ENCODE assay signal across 13 cellular contexts in genomic region chr11:130634981-130635473, GRCh38.
DNase-seq lines count a peak whose midpoint lies in the region; ATAC-seq and TF ChIP-seq lines count a peak whose summit lies in the region.
"Had no signal": no experiment of that assay in that cellular context is flagged by ENCODE, and none has a peak within 500 bp of the region (broad histone marks: within the 10 kb centered on the region; RNA-seq: fewer than 3 reads in every experiment).

No MANE protein-coding gene starts in this region.

- peak overlapping the region; percentile 83 for H3K27ac ChIP-seq in RWPE2 (ENCODE audit: poor library complexity, severe bottlenecking)
- H3K27ac ChIP-seq in gastroesophageal sphincter, result peak overlapping the region in 2 of 4 donors; percentile 14 to 22
- no peak overlapping the region for H3K27ac ChIP-seq in OCI-LY7 (ENCODE audit: low read depth, low read length, poor library complexity, severe bottlenecking)

- no peaks in the 10 kb centered on the region for H3K36me3 Mint-ChIP-seq in natural killer cell treated with Interleukin-12 subunit alpha and Interleukin-12 subunit beta and Interleukin-15 and Interleukin-18, amount 100 ng/mL, for 72 hours
- H3K36me3 Mint-ChIP-seq in natural killer cell, result no peaks in the 10 kb centered on the region
- H3K36me3 Mint-ChIP-seq: activated naive CD8-positive, alpha-beta T cell treated with anti-CD3 and anti-CD28 coated beads for 36 hours; CD8-positive, alpha-beta T cell; memory B cell had no signal

- TF ChIP-seq CTCF in natural killer cell (IDR thresholded peaks at IDR 0.05) (no peak), RWPE2 (IDR thresholded peaks at IDR 0.05; ENCODE audit: poor library complexity, severe bottlenecking) (no peak), gastroesophageal sphincter (IDR thresholded peaks at IDR 0.05) (no peak), GM10248 (IDR thresholded peaks at IDR 0.05; ENCODE audit: control extremely low read depth, extremely low read depth, low read depth, missing control alignments) (no peak), OCI-LY7 (conservative IDR thresholded peaks at IDR 0.05; ENCODE audit: low read length) (no peak)

- peaks cover 9 to 16% of the 10 kb centered on the region in 2 donors for H3K27me3 Mint-ChIP-seq in natural killer cell treated with Interleukin-12 subunit alpha and Interleukin-12 subunit beta and Interleukin-15 and Interleukin-18, amount 100 ng/mL, for 72 hours
- H3K27me3 Mint-ChIP-seq in natural killer cell (ENCODE audit: low read depth in 2 of 2), result peaks cover 4 to 22% of the 10 kb centered on the region in 2 donors

- DNase-seq in natural killer cell treated with Interleukin-12 subunit alpha and Interleukin-12 subunit beta and Interleukin-15 and Interleukin-18, amount 100 ng/mL, for 72 hours (ENCODE audit: low spot score), result no peak
- DNase-seq in natural killer cell (no peak), RWPE2 (ENCODE audit: low spot score) (peak; percentile 85), GM10248 (ENCODE audit: extremely low spot score) (no peak), OCI-LY7 (ENCODE audit: low spot score) (no peak), AML-193 (lab: John Stamatoyannopoulos, UW) (no peak)
- DNase-seq in activated CD4-positive, CD25-positive, alpha-beta regulatory T cell (lab: John Stamatoyannopoulos, UW), result no peak
- DNase-seq: activated naive CD8-positive, alpha-beta T cell treated with anti-CD3 and anti-CD28 coated beads for 36 hours; CD8-positive, alpha-beta T cell; H7; OCI-M1 had no signal

- H3K4me1 ChIP-seq in RWPE2 (ENCODE audit: insufficient read depth, poor library complexity, severe bottlenecking), result peaks cover 53% of the 10 kb centered on the region
- H3K4me1 ChIP-seq in gastroesophageal sphincter, result peaks cover 7 to 59% (median 12%) of the 10 kb centered on the region in 3 donors
- no peaks in the 10 kb centered on the region for H3K4me1 ChIP-seq in OCI-LY7 (ENCODE audit: insufficient read depth, low read length, poor library complexity, severe bottlenecking)

- POLR2A ChIA-PET in GM10248 (lab: Yijun Ruan, JAX) (no interaction called here), OCI-LY7 (lab: Charles Lee) (no interaction called here)

- no peaks in the 10 kb centered on the region for H3K9me3 Mint-ChIP-seq in natural killer cell treated with Interleukin-12 subunit alpha and Interleukin-12 subunit beta and Interleukin-15 and Interleukin-18, amount 100 ng/mL, for 72 hours
- H3K9me3 Mint-ChIP-seq in natural killer cell, result no peaks in the 10 kb centered on the region
- H3K9me3 Mint-ChIP-seq: activated naive CD8-positive, alpha-beta T cell treated with anti-CD3 and anti-CD28 coated beads for 36 hours; CD8-positive, alpha-beta T cell; memory B cell had no signal

- H3K4me3 Mint-ChIP-seq in natural killer cell treated with Interleukin-12 subunit alpha and Interleukin-12 subunit beta and Interleukin-15 and Interleukin-18, amount 100 ng/mL, for 72 hours, result peak overlapping the region; percentile 32
- no peak overlapping the region for H3K4me3 Mint-ChIP-seq in natural killer cell
- H3K4me3 Mint-ChIP-seq: activated naive CD8-positive, alpha-beta T cell treated with anti-CD3 and anti-CD28 coated beads for 36 hours; CD8-positive, alpha-beta T cell; memory B cell had no signal

- H3K4me2 ChIP-seq in OCI-LY7 (ENCODE audit: low read length), result no peak overlapping the region

- H3K9me3 ChIP-seq in RWPE2 (ENCODE audit: severe bottlenecking), result no peaks in the 10 kb centered on the region
- no peaks in the 10 kb centered on the region for H3K9me3 ChIP-seq in gastroesophageal sphincter
- H3K9me3 ChIP-seq in OCI-LY7 (ENCODE audit: low read length), result no peaks in the 10 kb centered on the region

- H3K36me3 ChIP-seq in RWPE2 (ENCODE audit: low read depth), result no peaks in the 10 kb centered on the region
- no peaks in the 10 kb centered on the region for H3K36me3 ChIP-seq in gastroesophageal sphincter
- H3K36me3 ChIP-seq in OCI-LY7 (ENCODE audit: insufficient read depth, low read length), result no peaks in the 10 kb centered on the region

- no TSS peak for BruUV-seq in OCI-LY7 (replicated peaks; lab: Mats Ljungman, UMichigan)

- no peak for TF ChIP-seq EP300 in gastroesophageal sphincter (IDR thresholded peaks at IDR 0.05)

- peaks cover 6 to 17% of the 10 kb centered on the region in 2 donors for H3K4me1 Mint-ChIP-seq in natural killer cell treated with Interleukin-12 subunit alpha and Interleukin-12 subunit beta and Interleukin-15 and Interleukin-18, amount 100 ng/mL, for 72 hours (ENCODE audit: low read depth in 2 of 2)
- no peaks in the 10 kb centered on the region for H3K4me1 Mint-ChIP-seq in natural killer cell
- H3K4me1 Mint-ChIP-seq: activated naive CD8-positive, alpha-beta T cell treated with anti-CD3 and anti-CD28 coated beads for 36 hours; memory B cell had no signal

- ATAC-seq in natural killer cell treated with Interleukin-12 subunit alpha and Interleukin-12 subunit beta and Interleukin-15 and Interleukin-18, amount 100 ng/mL, for 72 hours, result no peak
- ATAC-seq in natural killer cell (no peak), RWPE2 (ENCODE audit: low read depth) (peak; percentile 76), gastroesophageal sphincter (peak; percentile 28)
- ATAC-seq: CD8-positive, alpha-beta T cell had no signal

- no peak overlapping the region for H3K27ac Mint-ChIP-seq in natural killer cell treated with Interleukin-12 subunit alpha and Interleukin-12 subunit beta and Interleukin-15 and Interleukin-18, amount 100 ng/mL, for 72 hours
- no peak overlapping the region for H3K27ac Mint-ChIP-seq in natural killer cell
- H3K27ac Mint-ChIP-seq: activated naive CD8-positive, alpha-beta T cell treated with anti-CD3 and anti-CD28 coated beads for 36 hours; CD8-positive, alpha-beta T cell; memory B cell had no signal

- intact Hi-C loops in natural killer cell (cut with micrococcal nuclease) (no loop called here), OCI-LY7 (cut with micrococcal nuclease; ENCODE audit: unreplicated experiment) (no loop called here)

- CTCF ChIA-PET in GM10248 (lab: Yijun Ruan, JAX), result no interaction called here
- CTCF ChIA-PET in OCI-LY7 (lab: Charles Lee; ENCODE audit: unreplicated experiment), result no interaction called here

- no peaks in the 10 kb centered on the region for H4K20me1 ChIP-seq in OCI-LY7 (ENCODE audit: insufficient read depth, low read length)

- 71% methylated on average over 6 to 7 of the region's 10 CpGs for WGBS in gastroesophageal sphincter (ENCODE audit: low coverage in 1 of 2), 2 donors

- no peak overlapping the region for H3K4me3 ChIP-seq in RWPE2 (ENCODE audit: severe bottlenecking)
- no peak overlapping the region for H3K4me3 ChIP-seq in gastroesophageal sphincter
- H3K4me3 ChIP-seq in OCI-LY7 (ENCODE audit: low read depth, low read length, poor library complexity, severe bottlenecking), result no peak overlapping the region

- TF ChIP-seq POLR2A in gastroesophageal sphincter (IDR thresholded peaks at IDR 0.05), result no peak

- H3K79me2 ChIP-seq in OCI-LY7 (ENCODE audit: insufficient read depth, low read depth, low read length), result no peaks in the 10 kb centered on the region

- H2AFZ ChIP-seq in OCI-LY7 (ENCODE audit: low read length), result no peak overlapping the region

- H3K9me2 ChIP-seq in OCI-LY7 (ENCODE audit: insufficient read depth, low read length), result no peaks in the 10 kb centered on the region

- H3K27me3 ChIP-seq in RWPE2 (ENCODE audit: insufficient read depth, poor library complexity, severe bottlenecking) (no peaks in the 10 kb centered on the region), gastroesophageal sphincter (no peaks in the 10 kb centered on the region)

Comparison
In these comparisons a context has a peak if more than half of its experiments do, and no peak if none do; other contexts are left out.
1. ATAC-seq: peak in RWPE2 (single experiment) and gastroesophageal sphincter (single experiment); none in natural killer cell treated with Interleukin-12 subunit alpha and Interleukin-12 subunit beta and Interleukin-15 and Interleukin-18, amount 100 ng/mL, for 72 hours (0 of 2) and natural killer cell (0 of 3).